15 cellular contexts compared by ENCODE assay signal in genomic region chr4:146663968-146664311, GRCh38. TPM values are rescaled to one million over a fixed set of nuclear protein-coding genes. Genes with fewer than 3 reads are reported as not detected.
"Had no signal": no experiment of that assay in that cellular context is flagged by ENCODE, and none has a peak within 500 bp of the region (broad histone marks: within the 10 kb centered on the region; RNA-seq: fewer than 3 reads in every experiment).

No MANE protein-coding gene starts in this region.

RNA-seq across cellular contexts. Expression of gene POU4F2, which starts 25.2 kb away (rescaled TPM):
- total RNA-seq: naive thymus-derived CD4-positive, alpha-beta T cell; natural killer cell; occipital lobe; osteoblast; ovary; pulmonary artery endothelial cell; right atrium auricular region; sciatic nerve; smooth muscle cell; spleen; suprapubic skin; transverse colon; upper lobe of left lung; ureter; vagina had no signal
